In genomic region chr11:6077723-6078122, GRCh38 we compare ENCODE assay signal across 2 cellular contexts.
TF ChIP-seq lines count a peak whose summit lies in the region.

No MANE protein-coding gene starts in this region.

TF ChIP-seq in GM23338, 12 proteins besides CTCF, POLR2A, EP300 and RAD21:
- TF ChIP-seq ZNF462 (CRISPR knock-in tag; IDR thresholded peaks at IDR 0.05), result no peak
- TF ChIP-seq STAT1 (IDR thresholded peaks at IDR 0.05; ENCODE audit: unreplicated experiment), result no peak
- TF ChIP-seq NANOG (IDR thresholded peaks at IDR 0.05; ENCODE audit: borderline replicate concordance), result no peak
- TF ChIP-seq ZNF114 (CRISPR knock-in tag; IDR thresholded peaks at IDR 0.05), result no peak
- no peak for TF ChIP-seq EZH2 (IDR thresholded peaks at IDR 0.05; ENCODE audit: low read depth, unreplicated experiment)
- TF ChIP-seq CREB1 (CRISPR knock-in tag; IDR thresholded peaks at IDR 0.05; ENCODE audit: low read depth), result no peak

TF ChIP-seq in WTC11, 78 proteins besides CTCF, POLR2A, EP300 and RAD21:
- no peak for TF ChIP-seq TEAD1 (CRISPR knock-in tag; IDR thresholded peaks at IDR 0.05)
